8 cellular contexts compared by ENCODE assay signal in the genomic region with DNA sequence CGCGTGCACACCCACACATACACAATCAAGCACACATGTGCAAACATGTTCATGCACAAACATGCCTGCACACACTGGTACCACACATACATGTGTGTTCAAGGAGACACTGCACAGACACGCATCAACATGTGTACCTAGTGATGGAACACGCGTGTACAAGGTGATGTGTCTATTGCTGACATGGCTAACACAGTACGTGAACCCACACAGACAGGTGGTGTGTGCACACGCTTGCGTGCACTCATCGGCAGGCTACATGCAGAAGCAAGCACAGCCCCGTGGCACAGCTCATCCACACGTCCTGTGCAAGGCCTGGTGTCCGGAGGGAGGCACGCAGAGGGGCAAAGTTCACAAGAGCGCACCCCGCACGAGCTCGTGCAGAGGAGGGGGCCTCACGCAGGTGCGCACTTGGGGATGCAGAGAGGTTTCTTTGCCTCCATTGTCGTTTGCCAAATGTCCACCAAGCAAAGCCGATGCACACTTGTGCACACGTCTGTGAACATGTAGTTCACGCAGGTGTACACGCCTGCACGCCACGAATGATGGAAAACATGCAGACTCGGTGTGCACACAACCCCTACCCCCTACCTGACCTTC. TPM values are rescaled to one million over a fixed set of nuclear protein-coding genes. Genes with fewer than 3 reads are reported as not detected.
A peak's percentile ranks its signal among the peaks of the same experiment; 100 is the strongest.
DNase-seq lines count a peak whose midpoint lies in the region; ATAC-seq and TF ChIP-seq lines count a peak whose summit lies in the region.

No MANE protein-coding gene starts in this region.

- H3K4me3 ChIP-seq in cardiac muscle cell (peak overlapping the region; percentile 90), astrocyte of the cerebellum (ENCODE audit: low read depth, low read length) (peak overlapping the region; percentile 74), lung (peak overlapping the region; percentile 69), urinary bladder (ENCODE audit: low read depth, low read length) (peak overlapping the region; percentile 79)

- H3K4me1 ChIP-seq in cardiac muscle cell (ENCODE audit: low read depth): peaks cover 18% of the 10 kb centered on the region
- peaks cover 13 to 33% of the 10 kb centered on the region in 2 donors for H3K4me1 ChIP-seq in lung (ENCODE audit: control insufficient read depth in 2 of 2, insufficient read depth in 2 of 2, low read length in 2 of 2)
- H3K4me1 ChIP-seq in urinary bladder (ENCODE audit: insufficient read depth): no peaks in the 10 kb centered on the region

- H3K27ac ChIP-seq in cardiac muscle cell (no peak overlapping the region), lung (ENCODE audit: low read depth in 1 of 2, low read length in 1 of 2) (no peak overlapping the region), urinary bladder (ENCODE audit: low read depth) (no peak overlapping the region)

- in situ Hi-C loops in astrocyte of the cerebellum (cut with HindIII; ENCODE audit: low sequenced_read_pairs): no loop called here

- H3K9me3 ChIP-seq in cardiac muscle cell (ENCODE audit: low read depth) (no peaks in the 10 kb centered on the region), lung (ENCODE audit: control insufficient read depth in 2 of 2, insufficient read depth in 1 of 2, low read length in 1 of 2) (no peaks in the 10 kb centered on the region)

- H3K36me3 ChIP-seq in cardiac muscle cell (peaks cover 6% of the 10 kb centered on the region), lung (ENCODE audit: control insufficient read depth in 2 of 2, insufficient read depth in 2 of 2, low read length in 2 of 2) (peaks cover 0 to 16% of the 10 kb centered on the region in 2 donors), urinary bladder (ENCODE audit: insufficient read depth) (no peaks in the 10 kb centered on the region)

- ATAC-seq in left ventricle myocardium superior (no peak), lung (ENCODE audit: insufficient read depth, low FRiP score) (no peak), HG03135 (IDR thresholded peaks at IDR 0.05; ENCODE audit: unreplicated experiment) (no peak)

- no peak for DNase-seq in cardiac muscle cell (ENCODE audit: low read depth in 1 of 2, low spot score in 1 of 2)
- no peak for DNase-seq in left ventricle myocardium superior
- DNase-seq in astrocyte of the cerebellum (ENCODE audit: low read depth): no peak
- DNase-seq in lung (ENCODE audit: low spot score): no peak
- no peak for DNase-seq in activated gamma-delta T cell (lab: John Stamatoyannopoulos, UW)
- DNase-seq in NK-92 (lab: John Stamatoyannopoulos, UW; ENCODE audit: unreplicated experiment): no peak

- H3K27me3 ChIP-seq in cardiac muscle cell (no peaks in the 10 kb centered on the region), lung (ENCODE audit: control insufficient read depth, insufficient read depth) (no peaks in the 10 kb centered on the region)

- no peak for TF ChIP-seq CTCF in cardiac muscle cell (IDR thresholded peaks at IDR 0.05; ENCODE audit: low read depth, low read length)
- TF ChIP-seq CTCF in astrocyte of the cerebellum (IDR thresholded peaks at IDR 0.05; ENCODE audit: low read depth, low read length, missing control alignments): no peak
- no peak for TF ChIP-seq CTCF in lung (IDR thresholded peaks at IDR 0.05; ENCODE audit: control extremely low read depth, extremely low read depth)

- intact Hi-C loops in left ventricle myocardium superior (cut with micrococcal nuclease): no loop called here

- WGBS in lung, 2 donors: 41 to 53% methylated on average over 27 of the region's 27 CpGs
- WGBS in urinary bladder: 28% methylated on average over 27 of the region's 27 CpGs

RNA-seq across cellular contexts. Expression of a gene that starts 1.0 kb away (rescaled TPM):
- total RNA-seq in cardiac muscle cell (59.1 and 61.4 TPM in 2 replicates), left ventricle myocardium superior (60.4 TPM), lung (10 to 100 TPM; 33.6 to 62.8 TPM), urinary bladder (40.2 TPM)
- polyA plus RNA-seq in cardiac muscle cell (45.7 and 63.6 TPM in 2 replicates), lung (10 to 100 TPM; 18.7 to 42.0 TPM), urinary bladder (51.2 TPM)

RNA-seq across cellular contexts. Expression of a gene that starts 1.6 kb away (rescaled TPM):
- 22.1 and 25.0 TPM in 2 replicates for total RNA-seq in cardiac muscle cell
- polyA plus RNA-seq in cardiac muscle cell: 17.4 and 18.7 TPM in 2 replicates
- 11.1 TPM for total RNA-seq in left ventricle myocardium superior
- 10 to 100 TPM; 11.3 to 21.1 TPM for total RNA-seq in lung
- polyA plus RNA-seq in lung: 10 to 100 TPM; 16.1 to 23.7 TPM
- 7.6 TPM for total RNA-seq in urinary bladder
- polyA plus RNA-seq in urinary bladder: 19.2 TPM

RNA-seq across cellular contexts. Expression of a gene that starts 17.7 kb away (rescaled TPM):
- total RNA-seq in cardiac muscle cell: 100.0 and 124 TPM in 2 replicates
- polyA plus RNA-seq in cardiac muscle cell: 75.8 and 86.4 TPM in 2 replicates
- 77.2 TPM for total RNA-seq in left ventricle myocardium superior
- total RNA-seq in lung: 100 to 1,000 TPM in 1 of 2 donors, 10 to 100 TPM in 1; 89.8 to 102 TPM
- polyA plus RNA-seq in lung: 100 to 1,000 TPM in 1 of 2 donors, 10 to 100 TPM in 1; 91.2 to 130 TPM
- total RNA-seq in urinary bladder: 45.9 TPM
- 134 TPM for polyA plus RNA-seq in urinary bladder

RNA-seq across cellular contexts. Expression of a gene that starts 17.8 kb away (rescaled TPM):
- total RNA-seq in cardiac muscle cell: 38.5 and 49.3 TPM in 2 replicates
- 33.7 and 38.0 TPM in 2 replicates for polyA plus RNA-seq in cardiac muscle cell
- 112 TPM for total RNA-seq in left ventricle myocardium superior
- 10 to 100 TPM; 14.2 to 24.2 TPM for total RNA-seq in lung
- polyA plus RNA-seq in lung: 10 to 100 TPM; 10.9 to 32.0 TPM
- total RNA-seq in urinary bladder: 6.1 TPM
- 17.1 TPM for polyA plus RNA-seq in urinary bladder

RNA-seq across cellular contexts. Expression of a gene that starts 24.3 kb away (rescaled TPM):
- total RNA-seq in cardiac muscle cell (0.81 and 1.1 TPM in 2 replicates), left ventricle myocardium superior (0.57 TPM), lung (1 to 10 TPM in 1 of 2 donors, under 1 TPM in 1; 0.67 to 1.3 TPM), urinary bladder (0.48 TPM)
- polyA plus RNA-seq in cardiac muscle cell (0.32 and 0.70 TPM in 2 replicates), lung (under 1 TPM; 0.13 to 0.43 TPM), urinary bladder (0.11 TPM)
